In the genomic region with DNA sequence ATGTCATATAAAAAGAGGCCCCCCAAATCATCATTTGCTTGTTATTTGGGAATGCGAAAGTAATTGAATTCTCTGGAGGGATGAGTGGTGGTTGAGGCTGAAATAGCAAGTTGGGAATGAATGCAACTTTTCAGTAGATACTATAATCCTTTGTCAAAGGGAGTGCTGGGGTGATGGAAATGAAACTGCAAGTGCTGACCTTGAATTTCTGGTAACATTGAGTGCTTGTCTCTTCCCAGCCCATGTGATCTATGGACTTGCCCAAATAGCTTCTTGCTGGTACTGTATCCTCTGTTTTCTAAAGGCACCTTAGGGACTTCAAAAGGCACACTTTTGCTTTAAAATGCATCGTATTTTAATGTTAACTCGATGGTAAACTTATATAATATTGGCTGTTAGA, we compare ENCODE assay signal across 1 cellular context.
TF ChIP-seq lines count a peak whose summit lies in the region.

No MANE protein-coding gene starts in this region.

TF ChIP-seq in HepG2, 621 proteins besides CTCF, POLR2A, EP300 and RAD21 (continued from another document):
- no peak for TF ChIP-seq ZBTB42 (CRISPR knock-in tag; IDR thresholded peaks at IDR 0.05)
- TF ChIP-seq POLR2AphosphoS5 (IDR thresholded peaks at IDR 0.05; ENCODE audit: low read depth, low read length): no peak
- peak; percentile 18; the same call in 1 of the 2 replicates for TF ChIP-seq HNF4G (IDR thresholded peaks at IDR 0.05; ENCODE audit: borderline replicate concordance, low read depth, low read length)
- no peak for TF ChIP-seq HNF4G (CRISPR knock-in tag; IDR thresholded peaks at IDR 0.05; ENCODE audit: borderline replicate concordance, low read depth)
- TF ChIP-seq NFE2L1 (CRISPR knock-in tag; IDR thresholded peaks at IDR 0.05; ENCODE audit: borderline replicate concordance): no peak
- peak; percentile 38; the same call in 1 of the 2 replicates for TF ChIP-seq RXRB (CRISPR knock-in tag; IDR thresholded peaks at IDR 0.05; ENCODE audit: borderline replicate concordance)
- 0 out of 2 replicates have a peak, but pooled peaks have one; percentile 28 for TF ChIP-seq MED1 (CRISPR knock-in tag; IDR thresholded peaks at IDR 0.05)
- no peak; the same call in 1 of the 2 replicates for TF ChIP-seq POLR2G (IDR thresholded peaks at IDR 0.05; ENCODE audit: low read depth, low read length)
- no peak for TF ChIP-seq ZNF713 (CRISPR knock-in tag; IDR thresholded peaks at IDR 0.05)
- no peak for TF ChIP-seq SNAI1 (CRISPR knock-in tag; IDR thresholded peaks at IDR 0.05; ENCODE audit: borderline replicate concordance)
- TF ChIP-seq ZNF792 (CRISPR knock-in tag; IDR thresholded peaks at IDR 0.05): peak; percentile 79
- 0 out of 2 replicates have a peak, but pooled peaks have one; percentile 44 for TF ChIP-seq FOXP4 (CRISPR knock-in tag; IDR thresholded peaks at IDR 0.05)
- TF ChIP-seq RFX3 (CRISPR knock-in tag; IDR thresholded peaks at IDR 0.05): no peak
- TF ChIP-seq ZNF431 (CRISPR knock-in tag; IDR thresholded peaks at IDR 0.05; ENCODE audit: borderline replicate concordance, low read depth): no peak
- TF ChIP-seq ZNF260 (CRISPR knock-in tag; IDR thresholded peaks at IDR 0.05; ENCODE audit: borderline replicate concordance, low read depth): no peak
